ENCODE assay signal across 1 cellular context in the genomic region with DNA sequence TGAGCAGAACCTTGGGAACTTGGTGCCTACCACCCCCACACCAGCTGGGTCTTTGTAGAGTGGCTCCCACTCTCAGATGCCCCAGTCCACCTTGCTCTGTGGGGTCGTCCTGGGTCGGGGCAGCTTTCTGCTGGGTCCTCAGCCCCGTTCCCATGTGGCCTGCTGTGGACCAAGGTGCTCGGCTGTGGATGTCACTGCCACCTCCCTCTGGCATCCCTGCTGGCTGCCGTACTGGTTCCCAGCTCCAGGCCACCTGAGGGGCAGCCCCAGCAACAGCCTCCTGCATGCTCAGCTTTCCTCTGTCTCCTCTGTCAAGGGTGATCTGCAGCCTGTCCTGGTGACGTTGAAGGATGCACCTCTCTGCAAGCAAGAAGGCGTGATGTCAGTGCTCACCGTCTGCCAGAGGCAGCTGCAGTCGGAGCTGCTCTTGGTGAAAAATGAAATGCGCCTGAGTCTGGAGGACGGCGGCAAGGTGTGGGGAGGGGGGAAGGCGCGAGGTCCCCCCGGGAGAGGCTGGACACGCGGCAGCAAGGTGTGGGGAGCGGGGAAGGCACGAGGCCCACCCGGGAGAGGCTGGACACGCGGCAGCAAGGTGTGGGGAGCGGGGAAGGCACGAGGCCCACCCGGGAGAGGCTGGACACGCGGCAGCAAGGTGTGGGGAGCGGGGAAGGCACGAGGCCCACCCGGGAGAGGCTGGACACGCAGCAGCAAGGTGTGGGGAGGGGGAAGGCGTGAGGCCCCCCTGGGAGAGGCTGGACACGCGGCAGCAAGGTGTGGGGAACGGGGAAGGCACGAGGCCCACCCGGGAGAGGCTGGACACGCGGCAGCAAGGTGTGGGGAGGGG.
TF ChIP-seq lines count a peak whose summit lies in the region.

No MANE protein-coding gene starts in this region.

TF ChIP-seq in WTC11, 78 proteins besides CTCF, POLR2A, EP300 and RAD21 (continued from another document):
- TF ChIP-seq IRF2 (CRISPR knock-in tag; IDR thresholded peaks at IDR 0.05; ENCODE audit: borderline replicate concordance, low read depth) = no peak
